ENCODE assay signal across 8 cellular contexts in genomic region chr9:114592356-114592755, GRCh38. TPM values are rescaled to one million over a fixed set of nuclear protein-coding genes. Genes with fewer than 3 reads are reported as not detected.
DNase-seq lines count a peak whose midpoint lies in the region; ATAC-seq and TF ChIP-seq lines count a peak whose summit lies in the region.

No MANE protein-coding gene starts in this region.

- peaks cover 32% of the 10 kb centered on the region for H3K36me3 Mint-ChIP-seq in mesothelial cell of epicardium

- H3K27ac ChIP-seq in brain microvascular endothelial cell, result peak overlapping the region; percentile 41

- no peak overlapping the region for H3K4me3 ChIP-seq in brain microvascular endothelial cell (ENCODE audit: low read depth, low read length)

- DNase-seq in GM13977 (ENCODE audit: low spot score) (no peak), T follicular helper cell (ENCODE audit: low read depth) (peak; percentile 51), brain microvascular endothelial cell (peak; percentile 72), mesothelial cell of epicardium (ENCODE audit: low spot score in 2 of 2, unreplicated experiment in 2 of 2) (no peak), DMS114 treated with DMSO at 0.1 percent for 48 hours (lab: John Stamatoyannopoulos, UW; ENCODE audit: unreplicated experiment) (no peak)

- peak overlapping the region; percentile 63 for H3K27ac Mint-ChIP-seq in mesothelial cell of epicardium

- ATAC-seq in HG03469 (IDR thresholded peaks at IDR 0.05; ENCODE audit: unreplicated experiment), result no peak
- ATAC-seq in HG03196 (IDR thresholded peaks at IDR 0.05; ENCODE audit: unreplicated experiment), result no peak
- no peak for ATAC-seq in HG03139 (IDR thresholded peaks at IDR 0.05; ENCODE audit: unreplicated experiment)

- H3K27me3 ChIP-seq in brain microvascular endothelial cell (replicated peaks), result no peaks in the 10 kb centered on the region

- H3K4me3 Mint-ChIP-seq in mesothelial cell of epicardium, result no peak overlapping the region

- H3K4me1 Mint-ChIP-seq in mesothelial cell of epicardium, result peaks cover 34% of the 10 kb centered on the region

- no peaks in the 10 kb centered on the region for H3K27me3 Mint-ChIP-seq in mesothelial cell of epicardium (ENCODE audit: low read depth)

- TF ChIP-seq CTCF in GM13977 (IDR thresholded peaks at IDR 0.05; ENCODE audit: extremely low read depth, insufficient read depth, missing control alignments), result peak; percentile 54
- TF ChIP-seq CTCF in brain microvascular endothelial cell (IDR thresholded peaks at IDR 0.05; ENCODE audit: low read depth, low read length, missing control alignments), result peak; percentile 68
- TF ChIP-seq CTCF in mesothelial cell of epicardium (IDR thresholded peaks at IDR 0.05; ENCODE audit: unreplicated experiment), result no peak

- in situ Hi-C loops in GM13977 (cut with MboI; ENCODE audit: low pct_unique_long_range_greater_than_20kb, low sequenced_read_pairs, unreplicated experiment) (no loop called here), brain microvascular endothelial cell (cut with HindIII; ENCODE audit: low pct_ligation_motif_present, low sequenced_read_pairs) (no loop called here)

- H3K9me3 Mint-ChIP-seq in mesothelial cell of epicardium, result no peaks in the 10 kb centered on the region

- peaks cover 23% of the 10 kb centered on the region for H3K36me3 ChIP-seq in brain microvascular endothelial cell (replicated peaks)

RNA-seq across cellular contexts. Expression of gene ATP6V1G1, which starts 4.8 kb away (rescaled TPM):
- 107 to 115 TPM (median 107 TPM) in 3 replicates for total RNA-seq in mesothelial cell of epicardium

RNA-seq across cellular contexts. Expression of gene TMEM268, which starts 18.7 kb away (rescaled TPM):
- total RNA-seq in mesothelial cell of epicardium, result 14.3 to 15.6 TPM (median 15.3 TPM) in 3 replicates

Comparison
In these comparisons a context has a peak if more than half of its experiments do, and no peak if none do; other contexts are left out.
1. DNase-seq: peak in T follicular helper cell (single experiment) and brain microvascular endothelial cell (single experiment); none in GM13977 (single experiment), mesothelial cell of epicardium (0 of 2) and DMS114 treated with DMSO at 0.1 percent for 48 hours (single experiment).